8 cellular contexts compared by ENCODE assay signal in the genomic region with DNA sequence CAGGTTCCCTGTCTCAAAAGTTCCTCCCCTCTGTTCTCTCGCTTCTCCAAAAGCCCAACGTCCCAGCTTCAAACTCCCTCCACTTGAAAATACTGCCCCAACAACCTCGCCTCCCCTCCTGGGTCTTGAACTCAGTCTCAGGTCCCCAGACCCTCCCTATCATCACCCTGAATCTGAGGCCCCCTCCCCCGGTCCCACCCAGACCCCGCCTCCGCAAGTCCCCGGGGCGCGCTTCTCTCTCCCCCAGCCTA. TPM values are rescaled to one million over a fixed set of nuclear protein-coding genes. Genes with fewer than 3 reads are reported as not detected.
DNase-seq lines count a peak whose midpoint lies in the region; ATAC-seq and TF ChIP-seq lines count a peak whose summit lies in the region.

No MANE protein-coding gene starts in this region.

- no peaks in the 10 kb centered on the region for H3K9me3 Mint-ChIP-seq in CD4-positive, alpha-beta memory T cell
- no peaks in the 10 kb centered on the region for H3K9me3 Mint-ChIP-seq in activated CD4-positive, alpha-beta memory T cell treated with anti-CD3 and anti-CD28 coated beads for 36 hours

- H3K27me3 ChIP-seq in CD4-positive, alpha-beta memory T cell (ENCODE audit: insufficient read depth, low read length), result no peaks in the 10 kb centered on the region
- H3K27me3 ChIP-seq in heart left ventricle, result no peaks in the 10 kb centered on the region
- no peaks in the 10 kb centered on the region for H3K27me3 ChIP-seq in sigmoid colon

- WGBS in heart left ventricle, 4 donors, result 0 to 1% (median 1%) methylated on average over 9 of the region's 9 CpGs
- WGBS in sigmoid colon, 2 donors, result 0 to 1% methylated on average over 9 of the region's 9 CpGs

- H3K36me3 ChIP-seq in CD4-positive, alpha-beta memory T cell (ENCODE audit: insufficient read depth, low read length), result peaks cover 17% of the 10 kb centered on the region
- H3K36me3 ChIP-seq in heart left ventricle (peaks cover 0 to 48% (median 38%) of the 10 kb centered on the region in 9 donors), sigmoid colon (peaks cover 5 to 34% (median 21%) of the 10 kb centered on the region in 4 donors)

- no peak for TF ChIP-seq EP300 in sigmoid colon (IDR thresholded peaks at IDR 0.05)

- H3K27ac ChIP-seq in CD4-positive, alpha-beta memory T cell (ENCODE audit: low read depth, low read length), result peak overlapping the region; percentile 75
- H3K27ac ChIP-seq in heart left ventricle (peak overlapping the region; percentile 89 to 100 (median 98)), sigmoid colon (peak overlapping the region; percentile 93 to 100 (median 100))

- intact Hi-C loops in CD4-positive, alpha-beta memory T cell (cut with micrococcal nuclease), result loop anchor here (1.0 to 5.0 kb wide), 12 partner anchors 10 to 1592 kb away; partner anchors contain the start of genes ACTMAP, AKT2, BCKDHA and BLVRB
- intact Hi-C loops in activated CD4-positive, alpha-beta memory T cell treated with anti-CD3 and anti-CD28 coated beads for 36 hours (cut with micrococcal nuclease), result loop anchor here (1.0 kb wide), 8 partner anchors 10 to 161 kb away; partner anchors contain the start of genes AKT2, BLVRB, C19orf47 and PLD3
- intact Hi-C loops in heart left ventricle (cut with DNase I), result loop anchor here in 7 of 10 donors (1.0 to 5.0 kb wide), 8 partner anchors 10 to 97 kb away; partner anchors contain the start of genes SERTAD1 (in 3 of the 7), BLVRB (in 2 of the 7), C19orf47 (in 1 of the 7) and PLD3 (in 1 of the 7)
- intact Hi-C loops in sigmoid colon (cut with DNase I), result loop anchor here (1.0 to 10.0 kb wide), 7 partner anchors 11 to 271 kb away; partner anchors contain the start of genes BLVRB, COQ8B, ITPKC and LTBP4

- peaks cover 0 to 22% of the 10 kb centered on the region in 2 donors for H3K36me3 Mint-ChIP-seq in CD4-positive, alpha-beta memory T cell
- peaks cover 5% of the 10 kb centered on the region for H3K36me3 Mint-ChIP-seq in activated CD4-positive, alpha-beta memory T cell treated with anti-CD3 and anti-CD28 coated beads for 36 hours

- TF ChIP-seq CTCF in heart left ventricle (IDR thresholded peaks at IDR 0.05) (no peak), sigmoid colon (IDR thresholded peaks at IDR 0.05) (no peak)

- peaks cover 11% of the 10 kb centered on the region for H3K4me1 ChIP-seq in CD4-positive, alpha-beta memory T cell (ENCODE audit: insufficient read depth, low read length)
- H3K4me1 ChIP-seq in heart left ventricle (peaks cover 5 to 31% (median 23%) of the 10 kb centered on the region in 12 donors), sigmoid colon (peaks cover 0 to 44% (median 39%) of the 10 kb centered on the region in 4 donors)

- no peaks in the 10 kb centered on the region for H3K27me3 Mint-ChIP-seq in CD4-positive, alpha-beta memory T cell
- H3K27me3 Mint-ChIP-seq in activated CD4-positive, alpha-beta memory T cell treated with anti-CD3 and anti-CD28 coated beads for 36 hours, result no peaks in the 10 kb centered on the region

- no peak for DNase-seq in CD4-positive, alpha-beta memory T cell
- no peak for DNase-seq in activated CD4-positive, alpha-beta memory T cell treated with anti-CD3 and anti-CD28 coated beads for 36 hours
- DNase-seq in heart left ventricle (no peak), sigmoid colon (no peak), globus pallidus (ENCODE audit: low spot score) (no peak), SKM-1 treated with dmso at 0.1 percent for 144 hours (lab: John Stamatoyannopoulos, UW; ENCODE audit: unreplicated experiment) (no peak)

- peak overlapping the region; percentile 96 to 100 for H3K4me3 ChIP-seq in CD4-positive, alpha-beta memory T cell (ENCODE audit: low read length in 2 of 2)
- H3K4me3 ChIP-seq in heart left ventricle, result peak overlapping the region; percentile 62 to 99 (median 90)
- H3K4me3 ChIP-seq in sigmoid colon, result peak overlapping the region; percentile 82 to 99 (median 96)

- TF ChIP-seq POLR2A in heart left ventricle (IDR thresholded peaks at IDR 0.05), result no peak
- no peak for TF ChIP-seq POLR2A in sigmoid colon (IDR thresholded peaks at IDR 0.05)

- peak; percentile 8 for ATAC-seq in HG02938 (IDR thresholded peaks at IDR 0.05; ENCODE audit: unreplicated experiment)
- ATAC-seq in heart left ventricle, result peak in 3 of 4 donors; percentile 0 to 6 (median 0)
- ATAC-seq in GM21786 (IDR thresholded peaks at IDR 0.05; ENCODE audit: unreplicated experiment), result no peak

- peak overlapping the region; percentile 85 to 100 (median 99) for H3K27ac Mint-ChIP-seq in CD4-positive, alpha-beta memory T cell
- H3K27ac Mint-ChIP-seq in activated CD4-positive, alpha-beta memory T cell treated with anti-CD3 and anti-CD28 coated beads for 36 hours, result peak overlapping the region; percentile 92

- peaks cover 11 to 25% (median 19%) of the 10 kb centered on the region in 4 donors for H3K4me1 Mint-ChIP-seq in CD4-positive, alpha-beta memory T cell
- peaks cover 14% of the 10 kb centered on the region for H3K4me1 Mint-ChIP-seq in activated CD4-positive, alpha-beta memory T cell treated with anti-CD3 and anti-CD28 coated beads for 36 hours (ENCODE audit: low read depth)

- CTCF ChIA-PET in CD4-positive, alpha-beta memory T cell (lab: Charles Lee; ENCODE audit: partially characterized antibody), result interaction anchor here (1.1 to 5.4 kb wide), 4 partner anchors 9 to 23 kb away, joined by 3 to 33 read pairs (median 14); partner anchors contain the start of genes BLVRB and SERTAD1
- CTCF ChIA-PET in activated CD4-positive, alpha-beta memory T cell treated with anti-CD3 and anti-CD28 coated beads for 36 hours (lab: Charles Lee), result interaction anchor here (0.7 to 4.0 kb wide), 5 partner anchors 18 to 139 kb away, joined by 3 to 32 read pairs (median 6); partner anchors contain the start of genes BLVRB, SERTAD1 and SPTBN4

- peak overlapping the region; percentile 96 to 100 (median 100) for H3K4me3 Mint-ChIP-seq in CD4-positive, alpha-beta memory T cell
- H3K4me3 Mint-ChIP-seq in activated CD4-positive, alpha-beta memory T cell treated with anti-CD3 and anti-CD28 coated beads for 36 hours, result peak overlapping the region; percentile 97

- POLR2A ChIA-PET in CD4-positive, alpha-beta memory T cell (lab: Charles Lee; ENCODE audit: partially characterized antibody), result interaction anchor here (1.0 to 8.9 kb wide), 13 partner anchors 11 to 219 kb away, joined by 3 to 227 read pairs (median 10); partner anchors contain the start of genes AKT2, BLVRB, C19orf47 and PLD3
- POLR2A ChIA-PET in activated CD4-positive, alpha-beta memory T cell treated with anti-CD3 and anti-CD28 coated beads for 36 hours (lab: Charles Lee), result interaction anchor here (0.6 to 3.2 kb wide), 6 partner anchors 10 to 168 kb away, joined by 3 to 25 read pairs (median 10); partner anchors contain the start of genes BLVRB and SERTAD1

- no peaks in the 10 kb centered on the region for H3K9me3 ChIP-seq in CD4-positive, alpha-beta memory T cell (ENCODE audit: control insufficient read depth in 1 of 2, low read length in 2 of 2)
- H3K9me3 ChIP-seq in heart left ventricle (no peaks in the 10 kb centered on the region), sigmoid colon (no peaks in the 10 kb centered on the region)

RNA-seq across cellular contexts. Expression of gene SERTAD3, which starts 0.3 kb away (rescaled TPM):
- total RNA-seq in CD4-positive, alpha-beta memory T cell, result 10 to 100 TPM; 17.8 to 19.4 TPM
- polyA plus RNA-seq in CD4-positive, alpha-beta memory T cell, result 10 to 100 TPM in 1 of 2 donors, 1 to 10 TPM in 1; 9.4 to 11.4 TPM
- 10 to 100 TPM; 12.1 to 13.1 TPM for total RNA-seq in activated CD4-positive, alpha-beta memory T cell treated with anti-CD3 and anti-CD28 coated beads for 36 hours
- 10 to 100 TPM; 17.6 to 38.7 (median 26.0) TPM for total RNA-seq in heart left ventricle
- polyA plus RNA-seq in heart left ventricle, result 10 to 100 TPM; 23.2 to 36.9 TPM
- 10 to 100 TPM; 15.5 to 34.2 (median 26.0) TPM for total RNA-seq in sigmoid colon
- polyA plus RNA-seq in sigmoid colon, result 10 to 100 TPM; 28.9 to 60.7 (median 30.4) TPM

RNA-seq across cellular contexts. Expression of gene SERTAD1, which starts 18.1 kb away (rescaled TPM):
- 10 to 100 TPM; 10.6 to 11.3 TPM for total RNA-seq in CD4-positive, alpha-beta memory T cell
- 10 to 100 TPM in 1 of 2 donors, 1 to 10 TPM in 1; 5.4 to 10.7 TPM for polyA plus RNA-seq in CD4-positive, alpha-beta memory T cell
- 10 to 100 TPM; 11.5 to 12.6 TPM for total RNA-seq in activated CD4-positive, alpha-beta memory T cell treated with anti-CD3 and anti-CD28 coated beads for 36 hours
- total RNA-seq in heart left ventricle (10 to 100 TPM in 6 of 9 donors, 1 to 10 TPM in 3; 7.6 to 28.0 (median 11.5) TPM), sigmoid colon (10 to 100 TPM; 10.2 to 29.2 (median 15.7) TPM)
- polyA plus RNA-seq in heart left ventricle (10 to 100 TPM; 10.2 to 40.2 TPM), sigmoid colon (10 to 100 TPM; 14.4 to 44.4 (median 24.0) TPM)

RNA-seq across cellular contexts. Expression of gene BLVRB, which starts 21.7 kb away (rescaled TPM):
- total RNA-seq in CD4-positive, alpha-beta memory T cell, result 10 to 100 TPM; 12.3 to 16.3 TPM
- polyA plus RNA-seq in CD4-positive, alpha-beta memory T cell, result 10 to 100 TPM; 25.4 to 34.6 TPM
- total RNA-seq in activated CD4-positive, alpha-beta memory T cell treated with anti-CD3 and anti-CD28 coated beads for 36 hours, result 10 to 100 TPM; 34.6 to 37.6 TPM
- total RNA-seq in heart left ventricle (100 to 1,000 TPM in 5 of 9 donors, 10 to 100 TPM in 4; 76.3 to 330 (median 100) TPM), sigmoid colon (100 to 1,000 TPM; 115 to 232 (median 210) TPM)
- polyA plus RNA-seq in heart left ventricle (100 to 1,000 TPM; 115 to 164 TPM), sigmoid colon (100 to 1,000 TPM; 139 to 224 (median 196) TPM)

RNA-seq across cellular contexts. Expression of gene SPTBN4, which starts 22.9 kb away (rescaled TPM):
- under 1 TPM; 0.17 to 0.30 TPM for total RNA-seq in CD4-positive, alpha-beta memory T cell
- under 1 TPM in 1 of 2 donors, not detected in 1; 0.02 TPM for polyA plus RNA-seq in CD4-positive, alpha-beta memory T cell
- 1 to 10 TPM in 1 of 2 experiments, under 1 TPM in 1; 0.53 to 1.2 TPM for total RNA-seq in activated CD4-positive, alpha-beta memory T cell treated with anti-CD3 and anti-CD28 coated beads for 36 hours
- total RNA-seq in heart left ventricle, result 1 to 10 TPM; 1.9 to 8.7 (median 4.2) TPM
- polyA plus RNA-seq in heart left ventricle, result 1 to 10 TPM; 2.3 to 5.4 TPM
- total RNA-seq in sigmoid colon, result 1 to 10 TPM in 3 of 4 donors, under 1 TPM in 1; 0.99 to 5.0 (median 2.7) TPM
- 1 to 10 TPM in 1 of 3 donors, under 1 TPM in 1, not detected in 1; 0.23 to 1.3 TPM for polyA plus RNA-seq in sigmoid colon

RNA-seq across cellular contexts. Expression of gene PRX, which starts 30.7 kb away (rescaled TPM):
- 1 to 10 TPM; 3.3 to 3.4 TPM for total RNA-seq in CD4-positive, alpha-beta memory T cell
- under 1 TPM in 1 of 2 donors, not detected in 1; 0.23 TPM for polyA plus RNA-seq in CD4-positive, alpha-beta memory T cell
- total RNA-seq in activated CD4-positive, alpha-beta memory T cell treated with anti-CD3 and anti-CD28 coated beads for 36 hours, result 1 to 10 TPM; 1.2 to 1.7 TPM
- total RNA-seq in heart left ventricle (1 to 10 TPM; 2.5 to 4.6 (median 3.1) TPM), sigmoid colon (1 to 10 TPM; 3.5 to 8.6 (median 5.0) TPM)
- polyA plus RNA-seq in heart left ventricle (1 to 10 TPM; 2.9 to 4.3 TPM), sigmoid colon (1 to 10 TPM in 2 of 3 donors, under 1 TPM in 1; 0.69 to 2.0 (median 1.8) TPM)
